Comparison of ENCODE assay signal across 12 cellular contexts in genomic region chr1:86207323-86207722, GRCh38. TPM values are rescaled to one million over a fixed set of nuclear protein-coding genes. Genes with fewer than 3 reads are reported as not detected.
DNase-seq lines count a peak whose midpoint lies in the region; ATAC-seq and TF ChIP-seq lines count a peak whose summit lies in the region.
"Had no signal": no experiment of that assay in that cellular context is flagged by ENCODE, and none has a peak within 500 bp of the region (broad histone marks: within the 10 kb centered on the region; RNA-seq: fewer than 3 reads in every experiment).

No MANE protein-coding gene starts in this region.

- H3K27ac ChIP-seq in lung (ENCODE audit: low read depth in 1 of 2, low read length in 1 of 2) (no peak overlapping the region), MM.1S (ENCODE audit: low read length) (no peak overlapping the region)

- 45 to 65% methylated on average over 2 of the region's 2 CpGs for WGBS in lung, 2 donors

- no peak overlapping the region for H3K4me3 Mint-ChIP-seq in activated T-cell treated with anti-CD3 and anti-CD28 coated beads, Interleukin-2, amount 50 U/mL, for 72 hours
- H3K4me3 Mint-ChIP-seq: memory B cell had no signal

- no peak for TF ChIP-seq CTCF in astrocyte of the spinal cord (IDR thresholded peaks at IDR 0.05; ENCODE audit: low read depth, low read length)
- no peak for TF ChIP-seq CTCF in lung (IDR thresholded peaks at IDR 0.05; ENCODE audit: control extremely low read depth, extremely low read depth)
- no peak for TF ChIP-seq CTCF in MM.1S (IDR thresholded peaks at IDR 0.05; ENCODE audit: low read length)

- no peaks in the 10 kb centered on the region for H3K36me3 ChIP-seq in lung (ENCODE audit: control insufficient read depth in 2 of 2, insufficient read depth in 2 of 2, low read length in 2 of 2)
- H3K36me3 ChIP-seq in MM.1S (replicated peaks; ENCODE audit: insufficient read depth, low read length): no peaks in the 10 kb centered on the region

- no peaks in the 10 kb centered on the region for H3K9me3 Mint-ChIP-seq in activated T-cell treated with anti-CD3 and anti-CD28 coated beads, Interleukin-2, amount 50 U/mL, for 72 hours
- H3K9me3 Mint-ChIP-seq: activated naive CD4-positive, alpha-beta T cell treated with anti-CD3 and anti-CD28 coated beads, Interleukin-2, amount 50 U/mL, for 72 hours; memory B cell had no signal

- H3K9ac ChIP-seq in MM.1S (ENCODE audit: low read length): no peak overlapping the region

- no peaks in the 10 kb centered on the region for H3F3A ChIP-seq in MM.1S (ENCODE audit: insufficient read depth, low read length)

- no peaks in the 10 kb centered on the region for H3K4me1 ChIP-seq in lung (ENCODE audit: control insufficient read depth in 2 of 2, insufficient read depth in 2 of 2, low read length in 2 of 2)
- H3K4me1 ChIP-seq in MM.1S (ENCODE audit: low read length): no peaks in the 10 kb centered on the region

- H4K20me1 ChIP-seq in MM.1S (ENCODE audit: insufficient read depth, low read length): no peaks in the 10 kb centered on the region

- H3K27me3 Mint-ChIP-seq in activated T-cell treated with anti-CD3 and anti-CD28 coated beads, Interleukin-2, amount 50 U/mL, for 72 hours (ENCODE audit: low read depth): no peaks in the 10 kb centered on the region

- ATAC-seq in lung (ENCODE audit: insufficient read depth, low FRiP score) (peak; percentile 13), GM19035 (IDR thresholded peaks at IDR 0.05; ENCODE audit: unreplicated experiment) (no peak)
- ATAC-seq in activated T-cell treated with anti-CD3 and anti-CD28 coated beads, Interleukin-2, amount 50 U/mL, for 72 hours (replicated peaks in 1 of 2): no peak
- ATAC-seq: activated naive CD4-positive, alpha-beta T cell treated with anti-CD3 and anti-CD28 coated beads, Interleukin-2, amount 50 U/mL, for 72 hours had no signal

- H3K9me3 ChIP-seq in lung (ENCODE audit: control insufficient read depth in 2 of 2, insufficient read depth in 1 of 2, low read length in 1 of 2) (no peaks in the 10 kb centered on the region), MM.1S (replicated peaks; ENCODE audit: insufficient read depth, low read length) (no peaks in the 10 kb centered on the region)

- H2AFZ ChIP-seq in MM.1S (ENCODE audit: low read length): no peak overlapping the region

- H3K79me2 ChIP-seq in MM.1S (ENCODE audit: low read length): no peaks in the 10 kb centered on the region

- no peak overlapping the region for H3K27ac Mint-ChIP-seq in activated T-cell treated with anti-CD3 and anti-CD28 coated beads, Interleukin-2, amount 50 U/mL, for 72 hours
- H3K27ac Mint-ChIP-seq: activated naive CD4-positive, alpha-beta T cell treated with anti-CD3 and anti-CD28 coated beads, Interleukin-2, amount 50 U/mL, for 72 hours; memory B cell had no signal

- H3K36me3 Mint-ChIP-seq in activated T-cell treated with anti-CD3 and anti-CD28 coated beads, Interleukin-2, amount 50 U/mL, for 72 hours (ENCODE audit: insufficient read depth in 2 of 2): no peaks in the 10 kb centered on the region
- H3K36me3 Mint-ChIP-seq: activated naive CD4-positive, alpha-beta T cell treated with anti-CD3 and anti-CD28 coated beads, Interleukin-2, amount 50 U/mL, for 72 hours; memory B cell had no signal

- no peaks in the 10 kb centered on the region for H3K27me3 ChIP-seq in lung (ENCODE audit: control insufficient read depth, insufficient read depth)
- H3K27me3 ChIP-seq in MM.1S (replicated peaks; ENCODE audit: insufficient read depth, low read length): no peaks in the 10 kb centered on the region

- H3K4me3 ChIP-seq in astrocyte of the spinal cord (ENCODE audit: low read depth, low read length): no peak overlapping the region
- no peak overlapping the region for H3K4me3 ChIP-seq in lung
- H3K4me3 ChIP-seq in MM.1S (ENCODE audit: low read length): no peak overlapping the region

- H3K9me2 ChIP-seq in MM.1S (replicated peaks; ENCODE audit: insufficient read depth, low read length): no peaks in the 10 kb centered on the region

- DNase-seq in Caki2 (ENCODE audit: low read depth) (peak; percentile 5), LHCN-M2 (ENCODE audit: low read depth) (peak; percentile 93), astrocyte of the spinal cord (ENCODE audit: low read depth, low spot score) (peak; percentile 92), lung (ENCODE audit: low spot score) (no peak), MM.1S (no peak)
- DNase-seq in activated T-cell treated with anti-CD3 and anti-CD28 coated beads, Interleukin-2, amount 50 U/mL, for 72 hours: no peak
- no peak for DNase-seq in effector CD4-positive, alpha-beta T cell
- DNase-seq: stimulated activated CD4-positive, alpha-beta T cell treated with anti-CD3 and anti-CD28 coated beads, Interleukin-15, amount 100 ng/mL, for 24 hours had no signal

- in situ Hi-C loops in Caki2 (cut with HindIII; ENCODE audit: low pct_unique_long_range_greater_than_20kb, low sequenced_read_pairs) (no loop called here), astrocyte of the spinal cord (cut with HindIII; ENCODE audit: low sequenced_read_pairs) (no loop called here)

- H3K4me2 ChIP-seq in MM.1S (ENCODE audit: low read depth, low read length): no peak overlapping the region

- no peaks in the 10 kb centered on the region for H3K4me1 Mint-ChIP-seq in activated T-cell treated with anti-CD3 and anti-CD28 coated beads, Interleukin-2, amount 50 U/mL, for 72 hours (ENCODE audit: low read depth)
- H3K4me1 Mint-ChIP-seq: memory B cell had no signal

RNA-seq across cellular contexts. Expression of gene COL24A1, which starts 50.8 kb away (rescaled TPM):
- 0.52 TPM in 1 of 2 replicates, not detected in the other for total RNA-seq in Caki2 (2014; rRNA removed; shearing (Covaris generic); ENCODE audit: low replicate concordance)
- total RNA-seq in LHCN-M2 (2014; rRNA removed): 0.26 and 0.34 TPM in 2 replicates
- 0.26 TPM for polyA plus RNA-seq in LHCN-M2 (2012)
- 10 to 100 TPM in 1 of 2 donors, under 1 TPM in 1; 0.92 to 16.7 TPM for total RNA-seq in lung
- under 1 TPM; 0.33 to 0.41 TPM for polyA plus RNA-seq in lung
- under 1 TPM; 0.12 to 0.34 TPM for total RNA-seq in activated T-cell treated with anti-CD3 and anti-CD28 coated beads, Interleukin-2, amount 50 U/mL, for 72 hours
- total RNA-seq: activated naive CD4-positive, alpha-beta T cell treated with anti-CD3 and anti-CD28 coated beads, Interleukin-2, amount 50 U/mL, for 72 hours; G401 had no signal

Comparison
In these comparisons a context has a peak if more than half of its experiments do, and no peak if none do; other contexts are left out.
1. DNase-seq: peak in Caki2 (single experiment), LHCN-M2 (single experiment) and astrocyte of the spinal cord (single experiment); none in lung (single experiment), activated T-cell treated with anti-CD3 and anti-CD28 coated beads, Interleukin-2, amount 50 U/mL, for 72 hours (0 of 2), effector CD4-positive, alpha-beta T cell (single experiment) and MM.1S (single experiment).